In the genomic region with DNA sequence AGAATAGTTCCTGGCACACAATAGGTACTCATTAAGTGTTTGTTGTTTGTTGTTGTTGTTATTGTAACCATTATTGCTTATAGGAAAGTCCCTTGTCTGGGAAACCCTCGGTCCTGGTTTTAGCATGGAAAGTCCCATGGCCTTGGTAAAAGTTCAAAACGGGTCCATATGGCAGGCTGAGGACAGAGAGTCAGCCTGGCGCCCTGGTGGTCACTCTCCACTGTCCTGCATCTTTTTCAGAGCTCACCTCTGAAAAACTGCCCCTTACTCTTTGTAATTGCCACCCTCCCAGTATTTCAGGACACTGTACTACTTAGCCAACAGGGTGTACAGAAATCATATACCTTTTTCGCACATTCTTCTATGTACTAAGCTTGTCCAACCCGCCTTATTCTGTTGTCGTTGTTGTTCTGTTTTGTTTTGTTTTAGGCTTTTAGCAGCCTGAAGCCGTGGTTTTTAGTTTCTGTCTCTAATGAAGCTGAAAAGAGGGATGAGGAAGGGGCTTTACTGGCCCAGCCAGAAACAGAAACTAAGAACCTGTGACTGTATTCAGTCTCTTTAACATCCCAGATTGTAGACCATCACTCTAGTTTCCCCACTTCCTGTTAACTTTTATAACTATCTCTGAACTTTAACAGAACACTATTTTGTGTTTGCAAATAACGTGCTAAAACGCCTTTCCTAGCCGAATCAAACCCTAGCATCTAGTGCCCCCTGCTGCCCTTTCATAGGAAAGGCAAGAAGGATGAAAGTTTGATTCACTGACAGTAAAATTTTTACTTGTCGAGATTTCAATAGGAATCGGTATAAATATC, we compare ENCODE assay signal across 8 cellular contexts. TPM values are rescaled to one million over a fixed set of nuclear protein-coding genes. Genes with fewer than 3 reads are reported as not detected.
DNase-seq lines count a peak whose midpoint lies in the region; ATAC-seq and TF ChIP-seq lines count a peak whose summit lies in the region.

No MANE protein-coding gene starts in this region.

- H3K4me1 Mint-ChIP-seq in WTC11 = no peaks in the 10 kb centered on the region

- H3K4me1 ChIP-seq in colonic mucosa (peaks cover 4% of the 10 kb centered on the region), left lung (peaks cover 0 to 21% of the 10 kb centered on the region in 2 donors)

- H3K27ac Mint-ChIP-seq in WTC11 = no peak overlapping the region

- CTCF ChIA-PET in WTC11 (lab: Charles Lee) = interaction anchor here (0.6 to 2.8 kb wide), 17 partner anchors 12 to 480 kb away, joined by 3 to 42 read pairs (median 5); partner anchors contain the start of genes EFHC1 and TRAM2

- intact Hi-C loops in colonic mucosa (cut with DNase I) (loop anchor here (5.0 to 10.0 kb wide), 2 partner anchors 159 to 246 kb away; no protein-coding TSS in a partner anchor), left lung (cut with DNase I) (loop anchor here in 1 of 2 donors (5.0 kb wide), 1 partner anchor 246 kb away; no protein-coding TSS in a partner anchor)

- ATAC-seq in HG03039 (IDR thresholded peaks at IDR 0.05; ENCODE audit: unreplicated experiment) = peak; percentile 27
- no peak for ATAC-seq in WTC11
- peak; percentile 90 for ATAC-seq in left lung

- H3K36me3 ChIP-seq in colonic mucosa (no peaks in the 10 kb centered on the region), left lung (no peaks in the 10 kb centered on the region)

- TF ChIP-seq CTCF in WTC11 (IDR thresholded peaks at IDR 0.05) (peak; percentile 71), colonic mucosa (IDR thresholded peaks at IDR 0.05) (peak; percentile 85), left lung (IDR thresholded peaks at IDR 0.05) (peak; percentile 81 to 90)

- DNase-seq in NK-92 treated with Interleukin-12 subunit alpha and Interleukin-12 subunit beta, amount 100 ng/mL, for 24 hours (lab: John Stamatoyannopoulos, UW) = peak; percentile 15
- no peak for DNase-seq in NK-92 (lab: John Stamatoyannopoulos, UW; ENCODE audit: unreplicated experiment)
- DNase-seq in NCI-H2196 (lab: John Stamatoyannopoulos, UW; ENCODE audit: unreplicated experiment) = peak; percentile 61
- peak; percentile 42 for DNase-seq in WTC11 (ENCODE audit: low spot score)
- DNase-seq in colonic mucosa = peak; percentile 63
- DNase-seq in left lung = no peak
- DNase-seq in stimulated activated CD4-positive, alpha-beta T cell treated with anti-CD3 and anti-CD28 coated beads, Interleukin-4, amount 100 ng/mL, for 48 hours (ENCODE audit: low read depth in 2 of 2) = peak; percentile 32 to 36

- H3K4me3 Mint-ChIP-seq in WTC11 = no peak overlapping the region

- POLR2A ChIA-PET in WTC11 (lab: Charles Lee) = interaction anchor here (0.5 to 1.7 kb wide), 2 partner anchors 69 to 379 kb away, joined by 3 to 4 read pairs; partner anchors contain the start of gene MCM3

- peak overlapping the region; percentile 64 for H3K4me3 ChIP-seq in colonic mucosa
- peak overlapping the region; percentile 55 to 76 for H3K4me3 ChIP-seq in left lung

- H3K36me3 Mint-ChIP-seq in WTC11 = peaks cover 13% of the 10 kb centered on the region

- no peaks in the 10 kb centered on the region for H3K27me3 ChIP-seq in colonic mucosa
- peaks cover 0 to 10% of the 10 kb centered on the region in 2 donors for H3K27me3 ChIP-seq in left lung

- H3K9me3 ChIP-seq in colonic mucosa = no peaks in the 10 kb centered on the region
- H3K9me3 ChIP-seq in left lung = no peaks in the 10 kb centered on the region

- peaks cover under 1% of the 10 kb centered on the region; the same call in 1 of the 2 replicates for H3K9me3 Mint-ChIP-seq in WTC11

- H3K27me3 Mint-ChIP-seq in WTC11 (ENCODE audit: low read depth) = peaks cover 3% of the 10 kb centered on the region; the same call in 1 of the 2 replicates

- H3K27ac ChIP-seq in colonic mucosa = no peak overlapping the region
- H3K27ac ChIP-seq in left lung = peak overlapping the region in 1 of 2 donors; percentile 66

- peak overlapping the region; percentile 85 to 89 for H3K9ac ChIP-seq in colonic mucosa (ENCODE audit: low read depth in 2 of 2, low read length in 2 of 2)

TF ChIP-seq in WTC11, 78 proteins besides CTCF, POLR2A, EP300 and RAD21:
- TF ChIP-seq, protein P1, sequence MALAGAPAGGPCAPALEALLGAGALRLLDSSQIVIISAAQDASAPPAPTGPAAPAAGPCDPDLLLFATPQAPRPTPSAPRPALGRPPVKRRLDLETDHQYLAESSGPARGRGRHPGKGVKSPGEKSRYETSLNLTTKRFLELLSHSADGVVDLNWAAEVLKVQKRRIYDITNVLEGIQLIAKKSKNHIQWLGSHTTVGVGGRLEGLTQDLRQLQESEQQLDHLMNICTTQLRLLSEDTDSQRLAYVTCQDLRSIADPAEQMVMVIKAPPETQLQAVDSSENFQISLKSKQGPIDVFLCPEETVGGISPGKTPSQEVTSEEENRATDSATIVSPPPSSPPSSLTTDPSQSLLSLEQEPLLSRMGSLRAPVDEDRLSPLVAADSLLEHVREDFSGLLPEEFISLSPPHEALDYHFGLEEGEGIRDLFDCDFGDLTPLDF (CRISPR knock-in tag; IDR thresholded peaks at IDR 0.05) = no peak
- TF ChIP-seq JAZF1 (CRISPR knock-in tag; IDR thresholded peaks at IDR 0.05) = no peak
- no peak for TF ChIP-seq MAX (CRISPR knock-in tag; IDR thresholded peaks at IDR 0.05)
- no peak for TF ChIP-seq PRDM15 (CRISPR knock-in tag; IDR thresholded peaks at IDR 0.05)
- no peak for TF ChIP-seq GRHL2 (CRISPR knock-in tag; IDR thresholded peaks at IDR 0.05; ENCODE audit: insufficient replicate concordance, severe bottlenecking)
- TF ChIP-seq, protein P2, sequence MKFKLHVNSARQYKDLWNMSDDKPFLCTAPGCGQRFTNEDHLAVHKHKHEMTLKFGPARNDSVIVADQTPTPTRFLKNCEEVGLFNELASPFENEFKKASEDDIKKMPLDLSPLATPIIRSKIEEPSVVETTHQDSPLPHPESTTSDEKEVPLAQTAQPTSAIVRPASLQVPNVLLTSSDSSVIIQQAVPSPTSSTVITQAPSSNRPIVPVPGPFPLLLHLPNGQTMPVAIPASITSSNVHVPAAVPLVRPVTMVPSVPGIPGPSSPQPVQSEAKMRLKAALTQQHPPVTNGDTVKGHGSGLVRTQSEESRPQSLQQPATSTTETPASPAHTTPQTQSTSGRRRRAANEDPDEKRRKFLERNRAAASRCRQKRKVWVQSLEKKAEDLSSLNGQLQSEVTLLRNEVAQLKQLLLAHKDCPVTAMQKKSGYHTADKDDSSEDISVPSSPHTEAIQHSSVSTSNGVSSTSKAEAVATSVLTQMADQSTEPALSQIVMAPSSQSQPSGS (CRISPR knock-in tag; IDR thresholded peaks at IDR 0.05; ENCODE audit: borderline replicate concordance, low read depth) = no peak
- TF ChIP-seq CREB1 (CRISPR knock-in tag; IDR thresholded peaks at IDR 0.05) = no peak
- TF ChIP-seq ZNF317 (CRISPR knock-in tag; IDR thresholded peaks at IDR 0.05; ENCODE audit: borderline replicate concordance, low read depth) = no peak

RNA-seq across cellular contexts. Expression of gene TMEM14A, which starts 7.6 kb away (rescaled TPM):
- total RNA-seq in WTC11 (2021) (8.7 to 13.6 TPM (median 13.2 TPM) in 3 replicates), colonic mucosa (10 to 100 TPM; 22.0 to 24.1 TPM), left lung (10 to 100 TPM; 20.6 to 24.1 TPM)

Comparison
In these comparisons a context has a peak if more than half of its experiments do, and no peak if none do; other contexts are left out.
1. DNase-seq: peak in NK-92 treated with Interleukin-12 subunit alpha and Interleukin-12 subunit beta, amount 100 ng/mL, for 24 hours (single experiment), NCI-H2196 (single experiment), WTC11 (single experiment), colonic mucosa (single experiment) and stimulated activated CD4-positive, alpha-beta T cell treated with anti-CD3 and anti-CD28 coated beads, Interleukin-4, amount 100 ng/mL, for 48 hours (2 of 2); none in NK-92 (single experiment) and left lung (0 of 2).
2. Peak in every context shown above with its lines, with median percentiles within 50 percentile points of each other: CTCF ChIP-seq.